In the genomic region with DNA sequence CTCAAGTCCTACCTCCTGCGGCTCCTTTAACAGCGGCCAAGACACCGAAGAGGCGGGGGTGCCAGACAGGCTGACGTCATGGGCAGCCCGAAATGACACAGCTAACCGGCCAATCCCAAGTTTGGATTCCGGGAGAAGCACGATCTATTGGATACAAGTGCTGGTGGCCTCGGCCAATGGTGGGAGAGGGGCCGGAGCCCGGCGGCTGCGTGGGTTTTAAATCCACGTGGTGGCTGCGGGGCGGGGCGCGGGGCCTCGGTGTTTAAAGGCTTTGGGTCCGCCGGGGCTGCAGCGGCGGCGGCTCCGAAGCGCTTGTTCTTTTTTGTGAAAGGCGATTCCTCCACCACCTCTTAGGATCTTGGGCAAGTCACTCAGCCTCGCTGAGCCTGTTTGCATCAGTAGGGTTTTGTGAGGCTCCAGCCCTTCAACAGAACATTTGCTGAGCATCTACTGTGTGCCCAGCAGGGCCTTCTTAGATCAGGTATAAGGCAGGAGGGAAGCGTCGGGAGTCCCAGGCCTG, we compare ENCODE assay signal across 8 cellular contexts. TPM values are rescaled to one million over a fixed set of nuclear protein-coding genes. Genes with fewer than 3 reads are reported as not detected.
A peak's percentile ranks its signal among the peaks of the same experiment; 100 is the strongest.
DNase-seq lines count a peak whose midpoint lies in the region; ATAC-seq and TF ChIP-seq lines count a peak whose summit lies in the region.

No MANE protein-coding gene starts in this region.

- H3K9ac ChIP-seq in PC-3 (ENCODE audit: low read length) (peak overlapping the region; percentile 56), mucosa of rectum (ENCODE audit: low read depth in 1 of 2, low read length in 2 of 2) (peak overlapping the region in 1 of 2 donors; percentile 58)

- peaks cover 3% of the 10 kb centered on the region for H3F3A ChIP-seq in PC-3 (ENCODE audit: low read length, unreplicated experiment)

- H3K4me1 ChIP-seq in PC-3 (ENCODE audit: insufficient read depth, low read length) (peaks cover 51% of the 10 kb centered on the region), mucosa of rectum (ENCODE audit: control insufficient read depth in 2 of 2, insufficient read depth in 2 of 2, low read length in 2 of 2) (peaks cover 5 to 9% of the 10 kb centered on the region in 2 donors)

- H3K36me3 Mint-ChIP-seq in activated T-cell treated with anti-CD3 and anti-CD28 coated beads, Interleukin-2, amount 50 U/mL, for 4 hours (ENCODE audit: insufficient read depth): no peaks in the 10 kb centered on the region

- intact Hi-C loops in PC-3 (cut with micrococcal nuclease): loop anchor here (1.0 kb wide), 3 partner anchors 20 to 54 kb away; no protein-coding TSS in a partner anchor

- peak overlapping the region; percentile 84 for H3K4me2 ChIP-seq in PC-3 (ENCODE audit: low read length)

- POLR2A ChIA-PET in PC-3 (lab: Charles Lee; ENCODE audit: unreplicated experiment): interaction anchor here (0.6 kb wide), 1 partner anchor 1742 kb away, joined by 3 read pairs; no protein-coding TSS in a partner anchor

- H3K9me3 ChIP-seq in PC-3 (ENCODE audit: low read length) (no peaks in the 10 kb centered on the region), mucosa of rectum (ENCODE audit: control insufficient read depth in 2 of 2, low read length in 2 of 2) (no peaks in the 10 kb centered on the region)

- no peaks in the 10 kb centered on the region for H3K9me3 Mint-ChIP-seq in activated T-cell treated with anti-CD3 and anti-CD28 coated beads, Interleukin-2, amount 50 U/mL, for 4 hours

- H3K4me1 Mint-ChIP-seq in activated T-cell treated with anti-CD3 and anti-CD28 coated beads, Interleukin-2, amount 50 U/mL, for 4 hours (ENCODE audit: low read depth): peaks cover 10% of the 10 kb centered on the region

- H3K4me3 ChIP-seq in PC-3 (ENCODE audit: low read length) (peak overlapping the region; percentile 63), mucosa of rectum (ENCODE audit: low read length in 2 of 2) (peak overlapping the region; percentile 54 to 67)

- peak overlapping the region; percentile 72 for H2AFZ ChIP-seq in PC-3 (ENCODE audit: low read length)

- ATAC-seq in GM21447 (IDR thresholded peaks at IDR 0.05; ENCODE audit: unreplicated experiment) (peak; percentile 90), PC-3 (peak; percentile 88), esophagus mucosa (peak; percentile 94)
- ATAC-seq in activated T-cell treated with anti-CD3 and anti-CD28 coated beads, Interleukin-2, amount 50 U/mL, for 4 hours: peak; percentile 100

- H3K27me3 ChIP-seq in PC-3 (ENCODE audit: low read length) (no peaks in the 10 kb centered on the region), mucosa of rectum (ENCODE audit: control insufficient read depth in 2 of 2, insufficient read depth in 2 of 2, low read length in 2 of 2) (peaks cover 0 to 3% of the 10 kb centered on the region in 2 donors)

- no peaks in the 10 kb centered on the region for H4K20me1 ChIP-seq in PC-3 (ENCODE audit: low read length)

- no TSS peak for BruUV-seq in PC-3 (replicated peaks; lab: Mats Ljungman, UMichigan)

- H3K27me3 Mint-ChIP-seq in activated T-cell treated with anti-CD3 and anti-CD28 coated beads, Interleukin-2, amount 50 U/mL, for 4 hours (ENCODE audit: low read depth): peaks cover 5% of the 10 kb centered on the region

- TF ChIP-seq CTCF in PC-3 (conservative IDR thresholded peaks at IDR 0.05; ENCODE audit: low read depth, low read length): no peak

- H3K36me3 ChIP-seq in PC-3 (ENCODE audit: low read depth, low read length) (no peaks in the 10 kb centered on the region), mucosa of rectum (ENCODE audit: control insufficient read depth in 2 of 2, insufficient read depth in 2 of 2, low read length in 2 of 2) (no peaks in the 10 kb centered on the region)

- peak overlapping the region; percentile 70 for H3K4me3 Mint-ChIP-seq in activated T-cell treated with anti-CD3 and anti-CD28 coated beads, Interleukin-2, amount 50 U/mL, for 4 hours

- H3K9me2 ChIP-seq in PC-3 (replicated peaks; ENCODE audit: low read length): no peaks in the 10 kb centered on the region

- CTCF ChIA-PET in PC-3 (lab: Charles Lee): interaction anchor here (1.2 kb wide), 1 partner anchor 20 kb away, joined by 5 read pairs; no protein-coding TSS in a partner anchor

- H3K79me2 ChIP-seq in PC-3 (ENCODE audit: low read length): peaks cover 4% of the 10 kb centered on the region

- DNase-seq in COLO829 (ENCODE audit: low spot score) (peak; percentile 99), HUDEP-2 (lab: John Stamatoyannopoulos, UW; ENCODE audit: unreplicated experiment in 76 of 76) (peak; percentile 2 to 92 (median 78)), PC-3 (peak; percentile 100)
- peak; percentile 89 for DNase-seq in activated T-cell treated with anti-CD3 and anti-CD28 coated beads, Interleukin-2, amount 50 U/mL, for 4 hours
- peak; percentile 78 to 80 for DNase-seq in stimulated activated CD8-positive, alpha-beta memory T cell treated with anti-CD3 and anti-CD28 coated beads, Interleukin-4, amount 100 ng/mL, for 1 hour (ENCODE audit: low read depth in 2 of 2, low spot score in 1 of 2)

- H3K27ac ChIP-seq in PC-3 (ENCODE audit: low read length): peak overlapping the region; percentile 72
- H3K27ac ChIP-seq in mucosa of rectum (ENCODE audit: low read depth in 2 of 2, low read length in 2 of 2): no peak overlapping the region

RNA-seq across cellular contexts. Expression of gene PMEPA1, which starts 8.7 kb away (rescaled TPM):
- total RNA-seq in PC-3 (2014; rRNA removed) (21.9 and 29.3 TPM in 2 replicates), esophagus mucosa (2.7 TPM)
- 1 to 10 TPM; 4.3 to 7.4 (median 5.6) TPM for total RNA-seq in activated T-cell treated with anti-CD3 and anti-CD28 coated beads, Interleukin-2, amount 50 U/mL, for 4 hours
